ENCODE assay signal across 9 cellular contexts in the genomic region with DNA sequence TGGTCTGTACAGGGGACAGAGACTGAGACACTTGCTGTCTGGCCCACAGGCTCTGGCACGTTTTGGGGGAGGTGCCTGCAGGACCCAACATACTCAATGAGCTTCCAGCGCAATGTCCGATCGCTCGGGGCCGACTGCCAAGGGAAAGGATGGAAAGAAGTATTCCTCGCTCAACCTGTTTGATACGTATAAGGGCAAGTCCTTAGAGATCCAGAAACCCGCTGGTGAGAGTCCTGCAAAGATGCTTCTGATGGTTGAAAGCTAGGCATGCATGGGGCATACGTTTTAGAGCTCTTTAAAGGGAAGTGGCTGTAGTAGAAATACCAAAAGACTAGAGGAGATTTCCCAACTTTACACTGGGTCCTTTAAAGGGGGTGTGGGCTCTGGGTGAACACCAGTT. TPM values are rescaled to one million over a fixed set of nuclear protein-coding genes. Genes with fewer than 3 reads are reported as not detected.
DNase-seq lines count a peak whose midpoint lies in the region; ATAC-seq, FAIRE-seq and TF ChIP-seq lines count a peak whose summit lies in the region.
"Had no signal": no experiment of that assay in that cellular context is flagged by ENCODE, and none has a peak within 500 bp of the region (broad histone marks: within the 10 kb centered on the region; RNA-seq: fewer than 3 reads in every experiment).

No MANE protein-coding gene starts in this region.

- H3K27me3 ChIP-seq in HUES6 (ENCODE audit: control insufficient read depth, insufficient read depth, low read length): no peaks in the 10 kb centered on the region
- H3K27me3 ChIP-seq in adipocyte (replicated peaks; ENCODE audit: control insufficient read depth, insufficient read depth, low read length): no peaks in the 10 kb centered on the region
- no peaks in the 10 kb centered on the region for H3K27me3 ChIP-seq in lung (ENCODE audit: control insufficient read depth, insufficient read depth)

- H3K27ac ChIP-seq in A549 (peak overlapping the region in 1 of 2 experiments; percentile 99; a peak in 3 of 6 replicates), HUES6 (ENCODE audit: low read depth, low read length) (no peak overlapping the region), lung (ENCODE audit: low read depth in 1 of 2, low read length in 1 of 2) (no peak overlapping the region)

- DNase-seq in A549 (ENCODE audit: low read depth in 1 of 2, low spot score in 1 of 2) (no peak), adipocyte (ENCODE audit: low read depth) (no peak), lung (ENCODE audit: low spot score) (peak; percentile 50), head of caudate nucleus (no peak), A172 (ENCODE audit: low spot score) (no peak), D341Med (ENCODE audit: low spot score) (no peak)
- DNase-seq: activated CD4-positive, alpha-beta T cell treated with anti-CD3 and anti-CD28 coated beads, Interleukin-2, amount 50 U/mL, for 48 hours had no signal

- H3K4me3 ChIP-seq in A549: peak overlapping the region; percentile 81; the same call in 1 of the 3 replicates
- H3K4me3 ChIP-seq in HUES6 (ENCODE audit: low read depth, low read length): peak overlapping the region; percentile 74
- peak overlapping the region; percentile 98 for H3K4me3 ChIP-seq in adipocyte (ENCODE audit: low read length)
- H3K4me3 ChIP-seq in lung: no peak overlapping the region

- TF ChIP-seq CTCF in A549 (IDR thresholded peaks at IDR 0.05): no peak
- TF ChIP-seq CTCF in lung (IDR thresholded peaks at IDR 0.05; ENCODE audit: control extremely low read depth, extremely low read depth): no peak

- intact Hi-C loops in head of caudate nucleus (cut with DNase I): loop anchor here (5.0 kb wide), 2 partner anchors 45 to 80 kb away; a partner anchor contains a TSS

- no peak for TF ChIP-seq POLR2A in A549 (IDR thresholded peaks at IDR 0.05; ENCODE audit: low read length)

- H3K9ac ChIP-seq in HUES6 (ENCODE audit: low read length) (no peak overlapping the region), adipocyte (ENCODE audit: low read length) (peak overlapping the region; percentile 99)

- TF ChIP-seq RAD21 in A549 (conservative IDR thresholded peaks at IDR 0.05 in 1 of 2, IDR thresholded peaks at IDR 0.05 in 1 of 2): no peak

- WGBS in A549 (ENCODE audit: missing lambda C conversion rate): 93% methylated on average over 10 of the region's 10 CpGs
- WGBS in lung, 2 donors: 47 to 64% methylated on average over 10 of the region's 10 CpGs

- ATAC-seq in A549 (no peak), lung (ENCODE audit: insufficient read depth, low FRiP score) (no peak), GM21423 (IDR thresholded peaks at IDR 0.05; ENCODE audit: unreplicated experiment) (no peak)

- no peak for TF ChIP-seq EP300 in A549 (IDR thresholded peaks at IDR 0.05)

- H3K9me3 ChIP-seq in A549: no peaks in the 10 kb centered on the region
- H3K9me3 ChIP-seq in HUES6 (ENCODE audit: control insufficient read depth, insufficient read depth, low read depth, low read length): no peaks in the 10 kb centered on the region
- H3K9me3 ChIP-seq in adipocyte (ENCODE audit: control insufficient read depth, low read length): no peaks in the 10 kb centered on the region
- no peaks in the 10 kb centered on the region for H3K9me3 ChIP-seq in lung (ENCODE audit: control insufficient read depth in 2 of 2, insufficient read depth in 1 of 2, low read length in 1 of 2)

- H3K4me2 ChIP-seq in A549: peak overlapping the region; percentile 99

- H3K36me3 ChIP-seq in HUES6 (ENCODE audit: control insufficient read depth, insufficient read depth, low read length) (peaks cover 66% of the 10 kb centered on the region), adipocyte (ENCODE audit: control insufficient read depth, insufficient read depth, low read length, severe bottlenecking) (peaks cover 51% of the 10 kb centered on the region), lung (ENCODE audit: control insufficient read depth in 2 of 2, insufficient read depth in 2 of 2, low read length in 2 of 2) (peaks cover 29 to 40% of the 10 kb centered on the region in 2 donors)

- H3K4me1 ChIP-seq in A549 (peaks cover 15% of the 10 kb centered on the region), HUES6 (ENCODE audit: control insufficient read depth, insufficient read depth, low read length) (peaks cover 6% of the 10 kb centered on the region), adipocyte (ENCODE audit: control insufficient read depth, insufficient read depth, low read length) (peaks cover 18% of the 10 kb centered on the region), lung (ENCODE audit: control insufficient read depth in 2 of 2, insufficient read depth in 2 of 2, low read length in 2 of 2) (peaks cover 2 to 3% of the 10 kb centered on the region in 2 donors)

- CTCF ChIA-PET in A549 (lab: Yijun Ruan, JAX): interaction anchor here (0.8 to 1.7 kb wide), 4 partner anchors 10 to 42 kb away, joined by 3 to 6 read pairs (median 4); no protein-coding TSS in a partner anchor

- POLR2A ChIA-PET in A549 (lab: Yijun Ruan, JAX): interaction anchor here (0.7 to 1.2 kb wide), 2 partner anchors 10 to 17 kb away, joined by 3 to 7 read pairs; no protein-coding TSS in a partner anchor

- no peak for FAIRE-seq in A549 (lab: Jason Lieb, UNC)

TF ChIP-seq in A549, 52 proteins besides CTCF, POLR2A, EP300 and RAD21 (continues in another document):
- TF ChIP-seq ZNF302 (CRISPR knock-in tag; IDR thresholded peaks at IDR 0.05) (no peak), CEBPB (IDR thresholded peaks at IDR 0.05) (no peak), MYC (IDR thresholded peaks at IDR 0.05; ENCODE audit: borderline replicate concordance, low read length) (no peak), FOSL2 (IDR thresholded peaks at IDR 0.05) (no peak), FOSL2 (CRISPR knock-in tag; IDR thresholded peaks at IDR 0.05) (no peak), FOXS1 (CRISPR knock-in tag; IDR thresholded peaks at IDR 0.05) (no peak), RARB (CRISPR knock-in tag; IDR thresholded peaks at IDR 0.05) (no peak), NFE2L2 (conservative IDR thresholded peaks at IDR 0.05; ENCODE audit: low read length) (no peak)
- TF ChIP-seq, protein P1, sequence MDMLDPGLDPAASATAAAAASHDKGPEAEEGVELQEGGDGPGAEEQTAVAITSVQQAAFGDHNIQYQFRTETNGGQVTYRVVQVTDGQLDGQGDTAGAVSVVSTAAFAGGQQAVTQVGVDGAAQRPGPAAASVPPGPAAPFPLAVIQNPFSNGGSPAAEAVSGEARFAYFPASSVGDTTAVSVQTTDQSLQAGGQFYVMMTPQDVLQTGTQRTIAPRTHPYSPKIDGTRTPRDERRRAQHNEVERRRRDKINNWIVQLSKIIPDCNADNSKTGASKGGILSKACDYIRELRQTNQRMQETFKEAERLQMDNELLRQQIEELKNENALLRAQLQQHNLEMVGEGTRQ (IDR thresholded peaks at IDR 0.05): no peak
- TF ChIP-seq, protein P2, sequence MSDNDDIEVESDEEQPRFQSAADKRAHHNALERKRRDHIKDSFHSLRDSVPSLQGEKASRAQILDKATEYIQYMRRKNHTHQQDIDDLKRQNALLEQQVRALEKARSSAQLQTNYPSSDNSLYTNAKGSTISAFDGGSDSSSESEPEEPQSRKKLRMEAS (IDR thresholded peaks at IDR 0.05): no peak

RNA-seq across cellular contexts. Expression of a gene that starts 2.2 kb away (rescaled TPM):
- polyA plus RNA-seq in A549 (2011; rRNA removed): 26.0 and 28.0 TPM in 2 replicates
- 55.6 and 76.0 TPM in 2 replicates for polyA plus RNA-seq in A549 (2012; cell fraction: cytosol; rRNA removed)
- 168 and 232 TPM in 2 replicates for polyA plus RNA-seq in A549 (2012; cell fraction: nucleus; rRNA removed)
- polyA plus RNA-seq in A549 (2017; fragmentation: RNase III; extraction: RNeasy Plus Mini Kit Qiagen cat#74134 plus additional on column Dnase treatment): 60.7 to 63.0 TPM (median 61.1 TPM) in 3 replicates
- polyA minus RNA-seq in A549 (2011; rRNA and poly(A)+ RNA removed): 40.0 and 50.9 TPM in 2 replicates
- total RNA-seq in lung: 100 to 1,000 TPM in 1 of 2 donors, 10 to 100 TPM in 1; 73.7 to 157 TPM
- polyA plus RNA-seq in lung: 100 to 1,000 TPM in 1 of 2 donors, 10 to 100 TPM in 1; 90.4 to 115 TPM
- 46.7 and 55.9 TPM in 2 replicates for total RNA-seq in A172 (2014; rRNA removed; shearing (Covaris generic))

RNA-seq across cellular contexts. Expression of a gene that starts 7.6 kb away (rescaled TPM):
- polyA plus RNA-seq in A549 (2011; rRNA removed) (not detected in 2 replicates), A549 (2017; fragmentation: RNase III; extraction: RNeasy Plus Mini Kit Qiagen cat#74134 plus additional on column Dnase treatment) (not detected in 3 replicates), lung (100 to 1,000 TPM in 1 of 2 donors, 10 to 100 TPM in 1; 89.9 to 345 TPM)
- polyA plus RNA-seq in A549 (2012; cell fraction: cytosol; rRNA removed): not detected in 2 replicates
- not detected in 2 replicates for polyA plus RNA-seq in A549 (2012; cell fraction: nucleus; rRNA removed)
- not detected in 2 replicates for polyA minus RNA-seq in A549 (2011; rRNA and poly(A)+ RNA removed)
- 10 to 100 TPM; 38.7 to 86.0 TPM for total RNA-seq in lung
- total RNA-seq in A172 (2014; rRNA removed; shearing (Covaris generic)): not detected in 2 replicates

RNA-seq across cellular contexts. Expression of a gene that starts 29.8 kb away (rescaled TPM):
- 50.4 and 59.4 TPM in 2 replicates for polyA plus RNA-seq in A549 (2011; rRNA removed)
- 90.8 and 104 TPM in 2 replicates for polyA plus RNA-seq in A549 (2012; cell fraction: cytosol; rRNA removed)
- 248 and 297 TPM in 2 replicates for polyA plus RNA-seq in A549 (2012; cell fraction: nucleus; rRNA removed)
- polyA plus RNA-seq in A549 (2017; fragmentation: RNase III; extraction: RNeasy Plus Mini Kit Qiagen cat#74134 plus additional on column Dnase treatment): 107 to 123 TPM (median 121 TPM) in 3 replicates
- polyA minus RNA-seq in A549 (2011; rRNA and poly(A)+ RNA removed): 119 and 125 TPM in 2 replicates
- total RNA-seq in lung: 100 to 1,000 TPM; 164 to 259 TPM
- polyA plus RNA-seq in lung: 100 to 1,000 TPM; 189 to 322 TPM
- total RNA-seq in A172 (2014; rRNA removed; shearing (Covaris generic)): 176 and 186 TPM in 2 replicates

RNA-seq across cellular contexts. Expression of a gene that starts 29.9 kb away (rescaled TPM):
- polyA plus RNA-seq in A549 (2011; rRNA removed): not detected in 2 replicates
- polyA plus RNA-seq in A549 (2012; cell fraction: cytosol; rRNA removed): not detected in 2 replicates
- polyA plus RNA-seq in A549 (2012; cell fraction: nucleus; rRNA removed): not detected in 2 replicates
- polyA plus RNA-seq in A549 (2017; fragmentation: RNase III; extraction: RNeasy Plus Mini Kit Qiagen cat#74134 plus additional on column Dnase treatment): not detected in 3 replicates
- polyA minus RNA-seq in A549 (2011; rRNA and poly(A)+ RNA removed): not detected in 2 replicates
- total RNA-seq in lung: under 1 TPM in 1 of 2 donors, not detected in 1; 0.64 TPM
- under 1 TPM; 0.61 TPM for polyA plus RNA-seq in lung
- total RNA-seq in A172 (2014; rRNA removed; shearing (Covaris generic)): not detected in 2 replicates

RNA-seq across cellular contexts. Expression of a gene that starts 33.0 kb away (rescaled TPM):
- 2.6 and 4.1 TPM in 2 replicates for polyA plus RNA-seq in A549 (2011; rRNA removed)
- 3.2 and 3.4 TPM in 2 replicates for polyA plus RNA-seq in A549 (2012; cell fraction: cytosol; rRNA removed)
- polyA plus RNA-seq in A549 (2012; cell fraction: nucleus; rRNA removed): 2.7 and 3.4 TPM in 2 replicates
- polyA plus RNA-seq in A549 (2017; fragmentation: RNase III; extraction: RNeasy Plus Mini Kit Qiagen cat#74134 plus additional on column Dnase treatment): 1.5 to 2.1 TPM (median 1.9 TPM) in 3 replicates
- 1.7 and 5.0 TPM in 2 replicates for polyA minus RNA-seq in A549 (2011; rRNA and poly(A)+ RNA removed)
- 1 to 10 TPM; 1.3 to 2.5 TPM for total RNA-seq in lung
- 1 to 10 TPM; 2.2 to 8.8 TPM for polyA plus RNA-seq in lung
- 2.0 and 4.2 TPM in 2 replicates for total RNA-seq in A172 (2014; rRNA removed; shearing (Covaris generic))

Comparison
In these comparisons a context has a peak if more than half of its experiments do, and no peak if none do; other contexts are left out.
1. RNA of a gene that starts 7.6 kb away (total RNA-seq): 38.7 to 86.0 TPM in lung; not detected in A172; every median in the first group is over 10 times any median in the second.